1 cellular context compared by ENCODE assay signal in the genomic region with DNA sequence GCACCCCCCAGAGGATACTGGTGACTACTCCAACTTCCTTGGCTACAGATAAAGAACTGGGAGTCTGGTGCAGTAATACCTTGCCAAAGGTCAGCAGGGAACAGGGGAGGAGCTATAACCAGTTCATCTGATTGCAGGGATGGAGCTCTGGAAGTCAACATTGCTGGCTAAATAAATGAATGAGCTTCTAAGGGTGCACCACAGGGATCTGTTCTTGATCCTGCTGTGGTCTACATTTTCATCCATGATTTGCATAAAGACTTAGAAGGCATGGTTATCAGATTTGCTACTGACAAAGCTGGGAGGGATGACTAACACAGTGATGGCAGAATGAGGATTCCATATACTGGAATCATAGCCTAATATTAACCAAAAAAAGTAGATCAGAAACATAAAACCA.
A peak's percentile ranks its signal among the peaks of the same experiment; 100 is the strongest.
TF ChIP-seq lines count a peak whose summit lies in the region.

No MANE protein-coding gene starts in this region.

TF ChIP-seq in IMR-90, 13 proteins besides CTCF, POLR2A, EP300 and RAD21:
- peak; percentile 45; the same call in 1 of the 2 replicates for TF ChIP-seq FOS (IDR thresholded peaks at IDR 0.05; ENCODE audit: low read depth, low read length)
- no peak for TF ChIP-seq MAFK (IDR thresholded peaks at IDR 0.05; ENCODE audit: low read depth, low read length)
TF ChIP-seq in IMR-90: peak in this region for 1.
